Comparison of ENCODE assay signal across 8 cellular contexts in the genomic region with DNA sequence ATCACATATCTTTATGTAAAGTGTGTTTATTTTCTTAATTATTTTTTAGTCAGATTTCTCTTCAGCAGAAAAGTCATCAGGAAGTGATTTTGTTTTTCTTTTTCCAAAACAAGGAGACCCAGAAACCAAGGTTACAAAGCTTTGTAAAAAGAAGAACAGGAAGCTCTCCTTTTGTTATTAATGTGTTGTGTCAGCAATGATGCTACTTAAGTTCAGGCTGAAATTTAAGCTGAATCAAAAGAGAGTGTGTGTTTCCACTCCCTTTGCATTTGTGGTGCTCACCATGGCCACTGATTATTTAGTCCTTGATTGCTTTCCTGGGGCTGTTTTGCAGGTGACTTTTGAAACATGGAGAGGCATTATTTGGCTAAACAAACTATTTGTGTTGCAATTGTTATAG.
DNase-seq lines count a peak whose midpoint lies in the region; ATAC-seq and TF ChIP-seq lines count a peak whose summit lies in the region.

No MANE protein-coding gene starts in this region.

- H3K36me3 Mint-ChIP-seq in CD4-positive, alpha-beta memory T cell = peaks cover 0 to 8% of the 10 kb centered on the region in 2 donors

- POLR2A ChIA-PET in CD4-positive, alpha-beta memory T cell (lab: Charles Lee; ENCODE audit: partially characterized antibody) = interaction anchor here (0.7 to 13.9 kb wide), 32 partner anchors 8 to 1722 kb away, joined by 3 to 296 read pairs (median 6); a partner anchor contains a TSS

- H3K9me3 Mint-ChIP-seq in CD4-positive, alpha-beta memory T cell = peaks cover 0 to 4% (median 2%) of the 10 kb centered on the region in 8 donors

- H4K20me1 ChIP-seq in smooth muscle cell (ENCODE audit: low read depth) = no peaks in the 10 kb centered on the region

- H3K27me3 Mint-ChIP-seq in CD4-positive, alpha-beta memory T cell = no peaks in the 10 kb centered on the region

- no peaks in the 10 kb centered on the region for H3K27me3 ChIP-seq in CD4-positive, alpha-beta memory T cell (ENCODE audit: insufficient read depth, low read length)
- no peaks in the 10 kb centered on the region for H3K27me3 ChIP-seq in NT2/D1 (ENCODE audit: insufficient read depth, insufficient read length)
- peaks cover 13% of the 10 kb centered on the region for H3K27me3 ChIP-seq in smooth muscle cell (ENCODE audit: low read depth)

- peaks cover 46 to 67% (median 59%) of the 10 kb centered on the region in 4 donors for H3K4me1 Mint-ChIP-seq in CD4-positive, alpha-beta memory T cell

- H3K9ac ChIP-seq in NT2/D1 (ENCODE audit: insufficient read length, low read depth) (no peak overlapping the region), smooth muscle cell (ENCODE audit: low read depth) (no peak overlapping the region)

- no peak overlapping the region for H3K4me3 ChIP-seq in CD4-positive, alpha-beta memory T cell (ENCODE audit: low read length in 2 of 2)
- no peak overlapping the region for H3K4me3 ChIP-seq in NT2/D1 (ENCODE audit: insufficient read length, low read depth)
- no peak overlapping the region for H3K4me3 ChIP-seq in smooth muscle cell

- peak; percentile 25 for ATAC-seq in GM21737 (IDR thresholded peaks at IDR 0.05; ENCODE audit: unreplicated experiment)

- no peaks in the 10 kb centered on the region for H3K79me2 ChIP-seq in smooth muscle cell (ENCODE audit: low read depth)

- H3K4me2 ChIP-seq in smooth muscle cell = no peak overlapping the region

- H3F3A ChIP-seq in smooth muscle cell (ENCODE audit: low read depth) = no peaks in the 10 kb centered on the region

- peak overlapping the region; percentile 91 to 99 (median 99) for H3K27ac Mint-ChIP-seq in CD4-positive, alpha-beta memory T cell

- DNase-seq in CD4-positive, alpha-beta memory T cell = peak in 1 of 5 donors; percentile 61
- peak; percentile 28 for DNase-seq in NT2/D1 (ENCODE audit: low read depth, low spot score)
- peak; percentile 6 for DNase-seq in kidney tubule cell (ENCODE audit: low spot score)
- no peak for DNase-seq in stimulated activated CD8-positive, alpha-beta memory T cell treated with anti-CD3 and anti-CD28 coated beads, Interleukin-4, amount 100 ng/mL, for 48 hours
- DNase-seq in SK-N-DZ (ENCODE audit: low spot score) = no peak
- DNase-seq in activated effector memory CD4-positive, alpha-beta T cell treated with Interleukin-2 at 50 U/mL for 16 hours = no peak
- DNase-seq in smooth muscle cell (lab: John Stamatoyannopoulos, UW; ENCODE audit: unreplicated experiment) = no peak

- H3K36me3 ChIP-seq in CD4-positive, alpha-beta memory T cell (ENCODE audit: insufficient read depth, low read length) = no peaks in the 10 kb centered on the region
- H3K36me3 ChIP-seq in NT2/D1 (ENCODE audit: insufficient read depth, insufficient read length, low read length) = no peaks in the 10 kb centered on the region
- H3K36me3 ChIP-seq in smooth muscle cell (ENCODE audit: low read depth) = no peaks in the 10 kb centered on the region

- H3K4me1 ChIP-seq in CD4-positive, alpha-beta memory T cell (ENCODE audit: insufficient read depth, low read length) = peaks cover 60% of the 10 kb centered on the region
- H3K4me1 ChIP-seq in NT2/D1 (ENCODE audit: insufficient read depth, insufficient read length) = no peaks in the 10 kb centered on the region
- peaks cover 6% of the 10 kb centered on the region for H3K4me1 ChIP-seq in smooth muscle cell (ENCODE audit: low read depth)

- TF ChIP-seq CTCF in smooth muscle cell (IDR thresholded peaks at IDR 0.05; ENCODE audit: borderline replicate concordance, insufficient read depth, poor library complexity, severe bottlenecking) = no peak

- no peaks in the 10 kb centered on the region for H3K9me3 ChIP-seq in CD4-positive, alpha-beta memory T cell (ENCODE audit: control insufficient read depth in 1 of 2, low read length in 2 of 2)
- H3K9me3 ChIP-seq in NT2/D1 (ENCODE audit: insufficient read depth, low read length) (peaks cover 8% of the 10 kb centered on the region; the same call in 1 of the 2 replicates), smooth muscle cell (replicated peaks; ENCODE audit: low read depth) (no peaks in the 10 kb centered on the region)

- CTCF ChIA-PET in CD4-positive, alpha-beta memory T cell (lab: Charles Lee; ENCODE audit: partially characterized antibody) = interaction anchor here (0.8 to 3.4 kb wide), 10 partner anchors 10 to 339 kb away, joined by 3 to 27 read pairs (median 6); a partner anchor contains a TSS

- intact Hi-C loops in CD4-positive, alpha-beta memory T cell (cut with micrococcal nuclease) = loop anchor here (1.0 to 5.0 kb wide), 7 partner anchors 16 to 511 kb away; a partner anchor contains a TSS

- H3K27ac ChIP-seq in CD4-positive, alpha-beta memory T cell (ENCODE audit: low read depth, low read length) = peak overlapping the region; percentile 95
- no peak overlapping the region for H3K27ac ChIP-seq in smooth muscle cell (ENCODE audit: low read depth)

- H2AFZ ChIP-seq in smooth muscle cell (ENCODE audit: low read depth) = no peak overlapping the region

- H3K4me3 Mint-ChIP-seq in CD4-positive, alpha-beta memory T cell = peak overlapping the region; percentile 69 to 87 (median 82)

Comparison
In these comparisons a context has a peak if more than half of its experiments do, and no peak if none do; other contexts are left out.
1. DNase-seq: peak in NT2/D1 (single experiment) and kidney tubule cell (single experiment); none in stimulated activated CD8-positive, alpha-beta memory T cell treated with anti-CD3 and anti-CD28 coated beads, Interleukin-4, amount 100 ng/mL, for 48 hours (single experiment), SK-N-DZ (single experiment), activated effector memory CD4-positive, alpha-beta T cell treated with Interleukin-2 at 50 U/mL for 16 hours (single experiment) and smooth muscle cell (single experiment).